In the genomic region with DNA sequence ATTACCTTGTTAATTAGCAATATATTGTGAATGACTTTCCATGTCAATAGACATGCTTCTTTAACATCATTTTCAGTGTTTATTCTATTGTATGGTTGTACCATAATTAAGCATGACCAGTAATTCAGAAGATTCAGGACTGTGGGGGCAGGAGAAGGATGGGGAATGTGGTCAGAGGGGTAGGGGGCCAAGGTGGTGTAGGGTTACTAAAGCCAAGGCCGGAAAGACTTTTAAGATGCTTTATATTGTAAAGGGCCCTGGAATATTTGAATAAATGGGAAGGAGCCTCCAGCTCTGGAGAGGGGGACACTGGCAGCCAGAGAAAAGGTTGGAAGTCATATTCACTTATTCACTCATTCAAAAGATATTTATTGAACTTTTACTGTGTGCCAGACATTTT, we compare ENCODE assay signal across 30 cellular contexts.
"Had no signal": no experiment of that assay in that cellular context is flagged by ENCODE, and none has a peak within 500 bp of the region (broad histone marks: within the 10 kb centered on the region; RNA-seq: fewer than 3 reads in every experiment).

No MANE protein-coding gene starts in this region.

- H3K27ac ChIP-seq: brain microvascular endothelial cell, KMS-11, SJSA1 had no signal

- H3K4me1 Mint-ChIP-seq: activated CD4-positive, alpha-beta T cell treated with anti-CD3 and anti-CD28 coated beads for 36 hours; activated CD4-positive, alpha-beta T cell treated with anti-CD3 and anti-CD28 coated beads, Interleukin-2, amount 10 ng/mL, durations not matched to agents 7 days and 5 days; activated naive CD8-positive, alpha-beta T cell treated with anti-CD3 and anti-CD28 coated beads for 36 hours had no signal

- H3K9me3 Mint-ChIP-seq: activated CD4-positive, alpha-beta T cell treated with anti-CD3 and anti-CD28 coated beads, Interleukin-2, amount 10 ng/mL, durations not matched to agents 7 days and 5 days; activated naive CD8-positive, alpha-beta T cell treated with anti-CD3 and anti-CD28 coated beads for 36 hours; T-helper 1 cell treated with Interleukin-12 subunit alpha and Interleukin-12 subunit beta and Interleukin-4 antibody, amounts not matched to agents 30 μg/mL and 1 μg/mL, for 36 hours; T-helper 2 cell treated with Interferon-gamma antibody and Interleukin-4, amounts not matched to agents 5 μg/mL and 100 μg/mL, for 36 hours had no signal

- H3K9ac ChIP-seq: KMS-11, SK-N-SH had no signal

- H3K27me3 ChIP-seq: brain microvascular endothelial cell, SJSA1 had no signal

- H3K9me3 ChIP-seq: SJSA1, SK-N-SH had no signal

- H3K4me3 Mint-ChIP-seq: activated CD4-positive, alpha-beta T cell treated with anti-CD3 and anti-CD28 coated beads for 36 hours; activated CD4-positive, alpha-beta T cell treated with anti-CD3 and anti-CD28 coated beads, Interleukin-2, amount 10 ng/mL, durations not matched to agents 7 days and 5 days; activated CD8-positive, alpha-beta T cell treated with anti-CD3 and anti-CD28 coated beads, Interleukin-2, amount 10 ng/mL, durations not matched to agents 7 days and 5 days; activated naive CD8-positive, alpha-beta T cell treated with anti-CD3 and anti-CD28 coated beads for 36 hours; T-helper 1 cell treated with Interleukin-12 subunit alpha and Interleukin-12 subunit beta and Interleukin-4 antibody, amounts not matched to agents 30 μg/mL and 1 μg/mL, for 36 hours; T-helper 2 cell treated with Interferon-gamma antibody and Interleukin-4, amounts not matched to agents 5 μg/mL and 100 μg/mL, for 36 hours had no signal

- DNase-seq: activated CD4-positive, alpha-beta T cell treated with anti-CD3 and anti-CD28 coated beads for 36 hours; activated CD4-positive, alpha-beta T cell treated with anti-CD3 and anti-CD28 coated beads, Interleukin-2, amount 10 ng/mL, durations not matched to agents 7 days and 5 days; activated CD4-positive, alpha-beta T cell treated with anti-CD3 and anti-CD28 coated beads, Interleukin-2, amount 50 U/mL, for 48 hours; activated CD8-positive, alpha-beta T cell treated with anti-CD3 and anti-CD28 coated beads, Interleukin-2, amount 10 ng/mL, durations not matched to agents 7 days and 5 days; activated effector memory CD4-positive, alpha-beta T cell treated with anti-CD3 and anti-CD28 coated beads, Interleukin-2, amount 50 U/mL, for 16 hours; activated naive CD4-positive, alpha-beta T cell; activated naive CD4-positive, alpha-beta T cell treated with anti-CD3 and anti-CD28 coated beads, Interleukin-2, amount 50 U/mL, for 16 hours; activated naive CD8-positive, alpha-beta T cell treated with anti-CD3 and anti-CD28 coated beads for 36 hours; activated T-cell treated with anti-CD3 and anti-CD28 coated beads, Interleukin-2, amount 50 U/mL, for 48 hours; amniotic stem cell; aorta; brain microvascular endothelial cell; central memory CD4-positive, alpha-beta T cell; MM.1S; MV-4-11; NCI-H1092; NCI-H1436 treated with DMSO at 0.1 percent for 48 hours; NCI-H1694 treated with DMSO at 0.1 percent for 48 hours; NCI-H2029; NCI-H345; NCI-H524 treated with DMSO at 0.1 percent for 48 hours; PC-3; SHP77; SK-N-SH had no signal

- H3K4me2 ChIP-seq: KMS-11, SK-N-SH had no signal

- H3K36me3 Mint-ChIP-seq: activated naive CD8-positive, alpha-beta T cell treated with anti-CD3 and anti-CD28 coated beads for 36 hours had no signal

- H3K36me3 ChIP-seq: brain microvascular endothelial cell, SJSA1 had no signal

- H3K4me3 ChIP-seq: SJSA1 had no signal

- H3K27ac Mint-ChIP-seq: activated CD4-positive, alpha-beta T cell treated with anti-CD3 and anti-CD28 coated beads for 36 hours; activated CD4-positive, alpha-beta T cell treated with anti-CD3 and anti-CD28 coated beads, Interleukin-2, amount 10 ng/mL, durations not matched to agents 7 days and 5 days; activated CD8-positive, alpha-beta T cell treated with anti-CD3 and anti-CD28 coated beads, Interleukin-2, amount 10 ng/mL, durations not matched to agents 7 days and 5 days; activated naive CD8-positive, alpha-beta T cell treated with anti-CD3 and anti-CD28 coated beads for 36 hours; T-helper 1 cell treated with Interleukin-12 subunit alpha and Interleukin-12 subunit beta and Interleukin-4 antibody, amounts not matched to agents 30 μg/mL and 1 μg/mL, for 36 hours; T-helper 2 cell treated with Interferon-gamma antibody and Interleukin-4, amounts not matched to agents 5 μg/mL and 100 μg/mL, for 36 hours had no signal

- H3K9me2 ChIP-seq: SK-N-SH had no signal

- FAIRE-seq: RCC 7860, TTC549 had no signal
